Comparison of ENCODE assay signal across 22 cellular contexts in the genomic region with DNA sequence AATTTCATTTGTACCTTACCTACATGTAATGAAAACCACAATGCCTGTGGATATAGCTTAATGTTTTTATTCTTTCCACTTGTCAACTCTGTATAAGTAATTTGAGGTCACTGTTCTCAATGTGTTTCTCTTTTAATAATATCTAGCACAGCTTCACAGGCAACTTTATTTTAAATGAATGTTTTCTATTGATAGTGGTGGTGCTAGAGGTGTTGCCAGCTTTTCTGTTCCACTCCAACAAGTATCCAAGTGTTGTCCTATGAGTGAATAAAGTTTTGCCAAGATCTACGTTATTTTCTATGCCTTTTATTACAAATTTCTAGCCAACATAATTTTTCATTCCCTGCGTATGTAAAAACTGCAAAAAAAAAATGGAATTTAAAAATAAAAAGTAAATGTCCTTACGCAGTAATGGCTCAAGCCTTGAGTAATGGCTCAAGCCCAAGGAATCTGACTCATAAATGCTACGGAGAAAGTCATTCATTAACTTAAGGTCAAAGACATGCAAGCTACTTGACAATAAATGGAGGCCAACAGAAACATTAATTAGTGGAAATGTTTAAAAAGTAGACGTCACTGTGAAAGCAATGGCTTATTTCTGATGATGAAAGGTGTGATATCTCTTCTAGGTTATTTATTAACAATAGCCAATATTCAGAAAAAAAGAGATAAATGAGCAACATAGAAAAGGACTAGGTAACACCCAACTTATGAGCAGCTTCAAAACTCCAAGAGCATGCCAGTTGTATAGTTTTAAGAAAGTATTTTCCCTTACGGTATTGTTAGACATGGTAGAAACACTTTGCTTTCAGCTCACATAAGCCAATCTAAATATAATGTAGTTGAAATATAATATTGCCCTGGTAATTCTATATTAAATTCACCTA.
DNase-seq lines count a peak whose midpoint lies in the region; ATAC-seq and TF ChIP-seq lines count a peak whose summit lies in the region.
"Had no signal": no experiment of that assay in that cellular context is flagged by ENCODE, and none has a peak within 500 bp of the region (broad histone marks: within the 10 kb centered on the region; RNA-seq: fewer than 3 reads in every experiment).

No MANE protein-coding gene starts in this region.

- no peak for TF ChIP-seq CTCF in fibroblast of mammary gland (conservative IDR thresholded peaks at IDR 0.05; ENCODE audit: control insufficient read depth, insufficient read depth, low read depth, low read length)

- no peak overlapping the region for H3K4me3 ChIP-seq in fibroblast of mammary gland (ENCODE audit: control insufficient read depth, low read depth, low read length)
- H3K4me3 ChIP-seq: heart left ventricle had no signal

- DNase-seq in COLO829 (ENCODE audit: low spot score) (peak; percentile 8), fibroblast of mammary gland (ENCODE audit: low read depth) (peak; percentile 8), mucosa of gallbladder (ENCODE audit: low spot score) (peak; percentile 19), iPS-NIHi11 (ENCODE audit: low spot score) (no peak), hippocampal formation (lab: John Stamatoyannopoulos, UW) (no peak), SHP77 (lab: John Stamatoyannopoulos, UW) (no peak)
- DNase-seq: activated CD4-positive, alpha-beta T cell treated with anti-CD3 and anti-CD28 coated beads, Interleukin-2, amount 10 ng/mL, durations not matched to agents 24 days and 14 days; activated effector memory CD4-positive, alpha-beta T cell treated with Interleukin-2 at 50 U/mL for 16 hours; CD4-positive, alpha-beta T cell; cerebellar nuclear complex; DMS79; effector CD4-positive, alpha-beta T cell; heart left ventricle; islet precursor cell; NCI-H1105; NCI-H526 treated with DMSO at 0.1 percent for 48 hours; nephron progenitor cell; Right ventricle myocardium superior; stimulated activated CD8-positive, alpha-beta memory T cell treated with anti-CD3 and anti-CD28 coated beads, Interleukin-4, amount 100 ng/mL, for 48 hours; T-cell had no signal

- peak; percentile 83 for ATAC-seq in SK-N-SH treated with all-trans-retinoic acid at 6 μM for 48 hours
- ATAC-seq in HG02588 (IDR thresholded peaks at IDR 0.05; ENCODE audit: unreplicated experiment) = no peak
- ATAC-seq: T-cell had no signal

TF ChIP-seq in SK-N-SH treated with all-trans-retinoic acid at 6 μM for 48 hours, 23 proteins besides CTCF, POLR2A, EP300 and RAD21:
- peak; percentile 71 for TF ChIP-seq ISL1 (CRISPR knock-in tag; IDR thresholded peaks at IDR 0.05)
- TF ChIP-seq RARB (CRISPR knock-in tag; IDR thresholded peaks at IDR 0.05) = no peak
- TF ChIP-seq TOX (CRISPR knock-in tag; IDR thresholded peaks at IDR 0.05; ENCODE audit: borderline replicate concordance) = peak; percentile 57; the same call in 1 of the 2 replicates
- TF ChIP-seq CSDC2 (CRISPR knock-in tag; IDR thresholded peaks at IDR 0.05) = no peak
- no peak for TF ChIP-seq ZFP30 (CRISPR knock-in tag; IDR thresholded peaks at IDR 0.05)
- TF ChIP-seq PPARA (CRISPR knock-in tag; IDR thresholded peaks at IDR 0.05; ENCODE audit: borderline replicate concordance) = no peak
- 0 out of 2 replicates have a peak, but pooled peaks have one; percentile 55 for TF ChIP-seq ZC3H10 (CRISPR knock-in tag; IDR thresholded peaks at IDR 0.05)
- no peak for TF ChIP-seq BACH2 (CRISPR knock-in tag; IDR thresholded peaks at IDR 0.05; ENCODE audit: borderline replicate concordance)
- TF ChIP-seq, protein P1, sequence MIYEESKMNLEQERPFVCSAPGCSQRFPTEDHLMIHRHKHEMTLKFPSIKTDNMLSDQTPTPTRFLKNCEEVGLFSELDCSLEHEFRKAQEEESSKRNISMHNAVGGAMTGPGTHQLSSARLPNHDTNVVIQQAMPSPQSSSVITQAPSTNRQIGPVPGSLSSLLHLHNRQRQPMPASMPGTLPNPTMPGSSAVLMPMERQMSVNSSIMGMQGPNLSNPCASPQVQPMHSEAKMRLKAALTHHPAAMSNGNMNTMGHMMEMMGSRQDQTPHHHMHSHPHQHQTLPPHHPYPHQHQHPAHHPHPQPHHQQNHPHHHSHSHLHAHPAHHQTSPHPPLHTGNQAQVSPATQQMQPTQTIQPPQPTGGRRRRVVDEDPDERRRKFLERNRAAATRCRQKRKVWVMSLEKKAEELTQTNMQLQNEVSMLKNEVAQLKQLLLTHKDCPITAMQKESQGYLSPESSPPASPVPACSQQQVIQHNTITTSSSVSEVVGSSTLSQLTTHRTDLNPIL (CRISPR knock-in tag; IDR thresholded peaks at IDR 0.05; ENCODE audit: low read depth) = no peak
- TF ChIP-seq, protein P2, sequence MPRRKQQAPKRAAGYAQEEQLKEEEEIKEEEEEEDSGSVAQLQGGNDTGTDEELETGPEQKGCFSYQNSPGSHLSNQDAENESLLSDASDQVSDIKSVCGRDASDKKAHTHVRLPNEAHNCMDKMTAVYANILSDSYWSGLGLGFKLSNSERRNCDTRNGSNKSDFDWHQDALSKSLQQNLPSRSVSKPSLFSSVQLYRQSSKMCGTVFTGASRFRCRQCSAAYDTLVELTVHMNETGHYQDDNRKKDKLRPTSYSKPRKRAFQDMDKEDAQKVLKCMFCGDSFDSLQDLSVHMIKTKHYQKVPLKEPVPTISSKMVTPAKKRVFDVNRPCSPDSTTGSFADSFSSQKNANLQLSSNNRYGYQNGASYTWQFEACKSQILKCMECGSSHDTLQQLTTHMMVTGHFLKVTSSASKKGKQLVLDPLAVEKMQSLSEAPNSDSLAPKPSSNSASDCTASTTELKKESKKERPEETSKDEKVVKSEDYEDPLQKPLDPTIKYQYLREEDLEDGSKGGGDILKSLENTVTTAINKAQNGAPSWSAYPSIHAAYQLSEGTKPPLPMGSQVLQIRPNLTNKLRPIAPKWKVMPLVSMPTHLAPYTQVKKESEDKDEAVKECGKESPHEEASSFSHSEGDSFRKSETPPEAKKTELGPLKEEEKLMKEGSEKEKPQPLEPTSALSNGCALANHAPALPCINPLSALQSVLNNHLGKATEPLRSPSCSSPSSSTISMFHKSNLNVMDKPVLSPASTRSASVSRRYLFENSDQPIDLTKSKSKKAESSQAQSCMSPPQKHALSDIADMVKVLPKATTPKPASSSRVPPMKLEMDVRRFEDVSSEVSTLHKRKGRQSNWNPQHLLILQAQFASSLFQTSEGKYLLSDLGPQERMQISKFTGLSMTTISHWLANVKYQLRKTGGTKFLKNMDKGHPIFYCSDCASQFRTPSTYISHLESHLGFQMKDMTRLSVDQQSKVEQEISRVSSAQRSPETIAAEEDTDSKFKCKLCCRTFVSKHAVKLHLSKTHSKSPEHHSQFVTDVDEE (CRISPR knock-in tag; IDR thresholded peaks at IDR 0.05) = no peak
- no peak for TF ChIP-seq SNAI2 (CRISPR knock-in tag; IDR thresholded peaks at IDR 0.05)
- no peak for TF ChIP-seq ZNF70 (CRISPR knock-in tag; IDR thresholded peaks at IDR 0.05)
- TF ChIP-seq OSR1 (CRISPR knock-in tag; IDR thresholded peaks at IDR 0.05) = no peak
- no peak for TF ChIP-seq TCF4 (CRISPR knock-in tag; IDR thresholded peaks at IDR 0.05; ENCODE audit: borderline replicate concordance)
- TF ChIP-seq ARNTL (CRISPR knock-in tag; IDR thresholded peaks at IDR 0.05; ENCODE audit: borderline replicate concordance, low read depth) = no peak
- no peak for TF ChIP-seq ZFP3 (CRISPR knock-in tag; IDR thresholded peaks at IDR 0.05)
- TF ChIP-seq ESRRG (CRISPR knock-in tag; IDR thresholded peaks at IDR 0.05) = no peak
- TF ChIP-seq, protein P3, sequence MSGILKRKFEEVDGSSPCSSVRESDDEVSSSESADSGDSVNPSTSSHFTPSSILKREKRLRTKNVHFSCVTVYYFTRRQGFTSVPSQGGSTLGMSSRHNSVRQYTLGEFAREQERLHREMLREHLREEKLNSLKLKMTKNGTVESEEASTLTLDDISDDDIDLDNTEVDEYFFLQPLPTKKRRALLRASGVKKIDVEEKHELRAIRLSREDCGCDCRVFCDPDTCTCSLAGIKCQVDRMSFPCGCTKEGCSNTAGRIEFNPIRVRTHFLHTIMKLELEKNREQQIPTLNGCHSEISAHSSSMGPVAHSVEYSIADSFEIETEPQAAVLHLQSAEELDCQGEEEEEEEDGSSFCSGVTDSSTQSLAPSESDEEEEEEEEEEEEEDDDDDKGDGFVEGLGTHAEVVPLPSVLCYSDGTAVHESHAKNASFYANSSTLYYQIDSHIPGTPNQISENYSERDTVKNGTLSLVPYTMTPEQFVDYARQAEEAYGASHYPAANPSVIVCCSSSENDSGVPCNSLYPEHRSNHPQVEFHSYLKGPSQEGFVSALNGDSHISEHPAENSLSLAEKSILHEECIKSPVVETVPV (CRISPR knock-in tag; IDR thresholded peaks at IDR 0.05) = no peak
- TF ChIP-seq, protein P4, sequence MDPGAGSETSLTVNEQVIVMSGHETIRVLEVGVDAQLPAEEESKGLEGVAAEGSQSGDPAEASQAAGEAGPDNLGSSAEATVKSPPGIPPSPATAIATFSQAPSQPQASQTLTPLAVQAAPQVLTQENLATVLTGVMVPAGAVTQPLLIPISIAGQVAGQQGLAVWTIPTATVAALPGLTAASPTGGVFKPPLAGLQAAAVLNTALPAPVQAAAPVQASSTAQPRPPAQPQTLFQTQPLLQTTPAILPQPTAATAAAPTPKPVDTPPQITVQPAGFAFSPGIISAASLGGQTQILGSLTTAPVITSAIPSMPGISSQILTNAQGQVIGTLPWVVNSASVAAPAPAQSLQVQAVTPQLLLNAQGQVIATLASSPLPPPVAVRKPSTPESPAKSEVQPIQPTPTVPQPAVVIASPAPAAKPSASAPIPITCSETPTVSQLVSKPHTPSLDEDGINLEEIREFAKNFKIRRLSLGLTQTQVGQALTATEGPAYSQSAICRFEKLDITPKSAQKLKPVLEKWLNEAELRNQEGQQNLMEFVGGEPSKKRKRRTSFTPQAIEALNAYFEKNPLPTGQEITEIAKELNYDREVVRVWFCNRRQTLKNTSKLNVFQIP (CRISPR knock-in tag; IDR thresholded peaks at IDR 0.05; ENCODE audit: borderline replicate concordance, low read depth) = no peak
- no peak for TF ChIP-seq GLIS3 (CRISPR knock-in tag; IDR thresholded peaks at IDR 0.05)
TF ChIP-seq in SK-N-SH treated with all-trans-retinoic acid at 6 μM for 48 hours: peak in this region for 3.

Comparison
In these comparisons a context has a peak if more than half of its experiments do, and no peak if none do; other contexts are left out.
1. DNase-seq: peak in COLO829 (single experiment), fibroblast of mammary gland (single experiment) and mucosa of gallbladder (single experiment); none in iPS-NIHi11 (single experiment), hippocampal formation (0 of 2) and SHP77 (0 of 2).